In genomic region chrX:18696653-18697052, GRCh38 we compare ENCODE assay signal across 39 cellular contexts. TPM values are rescaled to one million over a fixed set of nuclear protein-coding genes. Genes with fewer than 3 reads are reported as not detected.
"Had no signal": no experiment of that assay in that cellular context is flagged by ENCODE, and none has a peak within 500 bp of the region (broad histone marks: within the 10 kb centered on the region; RNA-seq: fewer than 3 reads in every experiment).

No MANE protein-coding gene starts in this region.

- H3K27ac ChIP-seq: KMS-11 had no signal

- H3K36me3 ChIP-seq: MG63 had no signal

- H3K9ac ChIP-seq: KMS-11 had no signal

- H3K27me3 ChIP-seq: MG63 had no signal

- H3K4me2 ChIP-seq: KMS-11 had no signal

- H3K9me3 ChIP-seq: MG63 had no signal

- DNase-seq: Karpas-422, Kasumi-1, MG63, MM.1S, MV-4-11, NCI-H1048, NCI-H1092, NCI-H1092 treated with DMSO at 0.1 percent for 48 hours, NCI-H1105, NCI-H1105 treated with DMSO at 0.1 percent for 48 hours, NCI-H1417, NCI-H1417 treated with DMSO at 0.1 percent for 48 hours, NCI-H1436, NCI-H1436 treated with DMSO at 0.1 percent for 48 hours, NCI-H146, NCI-H1694, NCI-H1694 treated with DMSO at 0.1 percent for 48 hours, NCI-H187, NCI-H187 treated with DMSO at 0.1 percent for 48 hours, NCI-H1930, NCI-H2029, NCI-H2029 treated with DMSO at 0.1 percent for 48 hours, NCI-H2081, NCI-H2081 treated with DMSO at 0.1 percent for 48 hours, NCI-H2107, NCI-H2171, NCI-H2171 treated with DMSO at 0.1 percent for 48 hours, NCI-H2227 treated with DMSO at 0.1 percent for 48 hours, NCI-H226, NCI-H345, NCI-H446, NCI-H446 treated with DMSO at 0.1 percent for 48 hours, NCI-H510A, NCI-H510A treated with DMSO at 0.1 percent for 48 hours had no signal

- H3K4me3 ChIP-seq: MG63 had no signal

RNA-seq across cellular contexts. Expression of gene PPEF1, which starts 10.8 kb away (rescaled TPM):
- total RNA-seq: LHCN-M2, M059J had no signal

RNA-seq across cellular contexts. Expression of gene RS1, which starts 24.7 kb away (rescaled TPM):
- total RNA-seq: LHCN-M2, M059J, MCF 10A, NCI-H460 had no signal
